In genomic region chr15:85496551-85497545, GRCh38 we compare ENCODE assay signal across 18 cellular contexts.
DNase-seq lines count a peak whose midpoint lies in the region; ATAC-seq and TF ChIP-seq lines count a peak whose summit lies in the region.
"Had no signal": no experiment of that assay in that cellular context is flagged by ENCODE, and none has a peak within 500 bp of the region (broad histone marks: within the 10 kb centered on the region; RNA-seq: fewer than 3 reads in every experiment).

No MANE protein-coding gene starts in this region.

- H3K27ac Mint-ChIP-seq in activated B cell treated with CpG ODN at 0.5 μM for 24 hours: peak overlapping the region; percentile 22
- peak overlapping the region; percentile 6 for H3K27ac Mint-ChIP-seq in stimulated activated naive B cell treated with anti-CD40 and anti-IgM and Interleukin-4, amounts not matched to agents 10 μg/mL and 1 μg/mL and 100 μg/mL, for 72 hours
- H3K27ac Mint-ChIP-seq: activated CD8-positive, alpha-beta T cell treated with anti-CD3 and anti-CD28 coated beads, Interleukin-2, amount 10 ng/mL, durations not matched to agents 7 days and 5 days had no signal

- TF ChIP-seq CTCF in right atrium auricular region (IDR thresholded peaks at IDR 0.05): no peak
- no peak for TF ChIP-seq CTCF in activated B cell treated with CpG ODN at 0.5 μM for 24 hours (IDR thresholded peaks at IDR 0.05)
- TF ChIP-seq CTCF in foreskin fibroblast (IDR thresholded peaks at IDR 0.05; ENCODE audit: low read depth, low read length): no peak

- H3K9me3 Mint-ChIP-seq in activated B cell treated with CpG ODN at 0.5 μM for 24 hours: no peaks in the 10 kb centered on the region
- H3K9me3 Mint-ChIP-seq in stimulated activated naive B cell treated with anti-CD40 and anti-IgM and Interleukin-4, amounts not matched to agents 10 μg/mL and 1 μg/mL and 100 μg/mL, for 72 hours: no peaks in the 10 kb centered on the region
- H3K9me3 Mint-ChIP-seq: naive B cell had no signal

- H3K4me3 ChIP-seq in right atrium auricular region: no peak overlapping the region
- H3K4me3 ChIP-seq in foreskin fibroblast (ENCODE audit: low read depth in 1 of 2, low read length in 2 of 2): no peak overlapping the region

- H3K4me3 Mint-ChIP-seq in activated B cell treated with CpG ODN at 0.5 μM for 24 hours: no peak overlapping the region
- no peak overlapping the region for H3K4me3 Mint-ChIP-seq in stimulated activated naive B cell treated with anti-CD40 and anti-IgM and Interleukin-4, amounts not matched to agents 10 μg/mL and 1 μg/mL and 100 μg/mL, for 72 hours
- H3K4me3 Mint-ChIP-seq: activated CD8-positive, alpha-beta T cell treated with anti-CD3 and anti-CD28 coated beads, Interleukin-2, amount 10 ng/mL, durations not matched to agents 7 days and 5 days had no signal

- peaks cover 75% of the 10 kb centered on the region for H3K4me1 Mint-ChIP-seq in activated B cell treated with CpG ODN at 0.5 μM for 24 hours
- H3K4me1 Mint-ChIP-seq in stimulated activated naive B cell treated with anti-CD40 and anti-IgM and Interleukin-4, amounts not matched to agents 10 μg/mL and 1 μg/mL and 100 μg/mL, for 72 hours: peaks cover 51 to 81% of the 10 kb centered on the region in 2 donors

- DNase-seq in right atrium auricular region (ENCODE audit: low spot score): no peak
- no peak for DNase-seq in Right ventricle myocardium inferior (ENCODE audit: missing footprints)
- DNase-seq in NCI-H345 (lab: John Stamatoyannopoulos, UW): peak; percentile 35
- no peak for DNase-seq in activated B cell treated with CpG ODN at 0.5 μM for 24 hours
- DNase-seq in stimulated activated naive B cell treated with anti-CD40 and anti-IgM and Interleukin-4, amounts not matched to agents 10 μg/mL and 1 μg/mL and 100 μg/mL, for 72 hours: no peak
- DNase-seq in foreskin fibroblast: no peak
- no peak for DNase-seq in KG1 (lab: John Stamatoyannopoulos, UW)
- DNase-seq: activated CD8-positive, alpha-beta T cell treated with anti-CD3 and anti-CD28 coated beads, Interleukin-2, amount 10 ng/mL, durations not matched to agents 7 days and 5 days; activated gamma-delta T cell; EL; kidney; naive B cell; NCI-H1930; retina; stimulated activated CD4-positive, alpha-beta T cell treated with anti-CD3 and anti-CD28 coated beads, Interleukin-4, amount 100 ng/mL, for 4 hours; stimulated activated naive CD4-positive, alpha-beta T cell treated with Interleukin-2 at 50 U/mL for 16 hours; T1000 had no signal

- POLR2A ChIA-PET in activated B cell treated with CpG ODN at 0.5 μM for 24 hours (lab: Charles Lee): no interaction called here

- CTCF ChIA-PET in activated B cell treated with CpG ODN at 0.5 μM for 24 hours (lab: Charles Lee): interaction anchor here (1.0 to 1.6 kb wide), 2 partner anchors 8 to 13 kb away, joined by 4 to 5 read pairs; no protein-coding TSS in a partner anchor

- intact Hi-C loops in Right ventricle myocardium inferior (cut with DNase I): loop anchor here (5.0 kb wide), 1 partner anchor 45 kb away; no protein-coding TSS in a partner anchor
- intact Hi-C loops in activated B cell treated with CpG ODN at 0.5 μM for 24 hours (cut with micrococcal nuclease): no loop called here

- H3K27me3 ChIP-seq in right atrium auricular region: no peaks in the 10 kb centered on the region

- peak overlapping the region; percentile 70 to 85 for H3K27ac ChIP-seq in right atrium auricular region

- peaks cover 21% of the 10 kb centered on the region for H3K36me3 Mint-ChIP-seq in activated B cell treated with CpG ODN at 0.5 μM for 24 hours (ENCODE audit: low read depth)
- peaks cover 9 to 12% of the 10 kb centered on the region in 2 donors for H3K36me3 Mint-ChIP-seq in stimulated activated naive B cell treated with anti-CD40 and anti-IgM and Interleukin-4, amounts not matched to agents 10 μg/mL and 1 μg/mL and 100 μg/mL, for 72 hours
- H3K36me3 Mint-ChIP-seq: naive B cell had no signal

- ATAC-seq in Right ventricle myocardium inferior: no peak
- ATAC-seq in activated B cell treated with CpG ODN at 0.5 μM for 24 hours (ENCODE audit: low read depth): no peak
- no peak for ATAC-seq in stimulated activated naive B cell treated with anti-CD40 and anti-IgM and Interleukin-4, amounts not matched to agents 10 μg/mL and 1 μg/mL and 100 μg/mL, for 72 hours (replicated peaks)
- ATAC-seq in HG03139 (IDR thresholded peaks at IDR 0.05; ENCODE audit: unreplicated experiment): no peak
- ATAC-seq: activated CD8-positive, alpha-beta T cell treated with anti-CD3 and anti-CD28 coated beads, Interleukin-2, amount 10 ng/mL, durations not matched to agents 7 days and 5 days had no signal

- no peaks in the 10 kb centered on the region for H3K9me3 ChIP-seq in right atrium auricular region

- H3K36me3 ChIP-seq in right atrium auricular region: no peaks in the 10 kb centered on the region

- no peaks in the 10 kb centered on the region for H3K27me3 Mint-ChIP-seq in activated B cell treated with CpG ODN at 0.5 μM for 24 hours
- no peaks in the 10 kb centered on the region for H3K27me3 Mint-ChIP-seq in stimulated activated naive B cell treated with anti-CD40 and anti-IgM and Interleukin-4, amounts not matched to agents 10 μg/mL and 1 μg/mL and 100 μg/mL, for 72 hours
- H3K27me3 Mint-ChIP-seq: naive B cell had no signal

- peaks cover 0 to 91% of the 10 kb centered on the region in 2 donors for H3K4me1 ChIP-seq in right atrium auricular region
